Comparison of ENCODE assay signal across 23 cellular contexts in the genomic region with DNA sequence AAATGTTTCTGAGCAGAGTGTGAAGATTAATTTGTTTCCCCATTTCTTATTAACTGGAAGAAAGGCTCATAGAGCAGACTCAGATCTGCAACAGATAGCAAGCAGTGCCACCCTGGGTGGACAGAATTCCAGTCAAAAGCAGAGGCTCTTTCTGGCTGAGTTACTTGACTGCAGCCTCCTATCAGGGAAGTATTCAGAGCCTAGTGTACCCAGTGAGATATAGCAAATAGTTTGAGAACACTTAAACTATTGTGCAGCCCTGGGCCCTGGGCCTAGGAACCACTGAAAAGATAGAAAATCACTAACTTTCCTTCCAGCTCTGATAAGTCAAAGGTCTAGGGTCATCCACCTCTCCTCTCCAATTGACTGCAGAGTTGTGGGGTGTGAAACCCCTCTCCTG. TPM values are rescaled to one million over a fixed set of nuclear protein-coding genes. Genes with fewer than 3 reads are reported as not detected.
"Had no signal": no experiment of that assay in that cellular context is flagged by ENCODE, and none has a peak within 500 bp of the region (broad histone marks: within the 10 kb centered on the region; RNA-seq: fewer than 3 reads in every experiment).

No MANE protein-coding gene starts in this region.

- H3K4me3 Mint-ChIP-seq: activated CD8-positive, alpha-beta T cell treated with anti-CD3 and anti-CD28 coated beads for 36 hours; activated naive CD4-positive, alpha-beta T cell treated with anti-CD3 and anti-CD28 coated beads, Interleukin-2, amount 50 U/mL, for 24 hours; activated naive CD8-positive, alpha-beta T cell treated with anti-CD3 and anti-CD28 coated beads, Interleukin-2, amount 50 U/mL, for 24 hours; activated T-helper 1 cell treated with anti-CD3 and anti-CD28 coated beads, Interleukin-12 subunit alpha, Interleukin-12 subunit beta, Interleukin-2, Interleukin-4 antibody, amounts not matched to agents 30 ng/mL and 10 ng/mL and 1 ng/mL, durations not matched to agents 14 hours and 24 hours and 36 hours; brain had no signal

- ATAC-seq: activated CD4-positive, CD25-positive, alpha-beta regulatory T cell treated with anti-CD3 and anti-CD28 coated beads, Interleukin-2, amount 50 U/mL, for 24 hours; activated CD8-positive, alpha-beta T cell treated with anti-CD3 and anti-CD28 coated beads for 36 hours; activated naive CD8-positive, alpha-beta T cell treated with anti-CD3 and anti-CD28 coated beads, Interleukin-2, amount 50 U/mL, for 24 hours had no signal

- H3K4me3 ChIP-seq: ascending aorta, SJCRH30 had no signal

- DNase-seq: activated CD4-positive, alpha-beta T cell treated with anti-CD3 and anti-CD28 coated beads for 4 hours; activated CD8-positive, alpha-beta memory T cell treated with anti-CD3 and anti-CD28 coated beads, Interleukin-2, amount 50 U/mL, for 4 hours; activated CD8-positive, alpha-beta T cell treated with anti-CD3 and anti-CD28 coated beads for 36 hours; activated effector memory CD4-positive, alpha-beta T cell treated with Interleukin-2 at 50 U/mL for 16 hours; activated naive CD4-positive, alpha-beta T cell; activated naive CD8-positive, alpha-beta T cell treated with anti-CD3 and anti-CD28 coated beads, Interleukin-2, amount 50 U/mL, for 24 hours; amniotic stem cell; NCI-H1105 treated with DMSO at 0.1 percent for 48 hours; NCI-H146; NCI-H187 treated with DMSO at 0.1 percent for 48 hours; NCI-H2081 treated with DMSO at 0.1 percent for 48 hours; NCI-H446; NCI-H524; SJCRH30; SK-N-SH; SW 1271 had no signal

- H3K9ac ChIP-seq: KMS-11, SK-N-SH had no signal

- H3K27ac Mint-ChIP-seq: activated CD8-positive, alpha-beta T cell treated with anti-CD3 and anti-CD28 coated beads for 36 hours; activated naive CD4-positive, alpha-beta T cell treated with anti-CD3 and anti-CD28 coated beads, Interleukin-2, amount 50 U/mL, for 24 hours; activated naive CD8-positive, alpha-beta T cell treated with anti-CD3 and anti-CD28 coated beads, Interleukin-2, amount 50 U/mL, for 24 hours; activated T-helper 1 cell treated with anti-CD3 and anti-CD28 coated beads, Interleukin-12 subunit alpha, Interleukin-12 subunit beta, Interleukin-2, Interleukin-4 antibody, amounts not matched to agents 30 ng/mL and 10 ng/mL and 1 ng/mL, durations not matched to agents 14 hours and 24 hours and 36 hours; brain had no signal

- H3K27me3 ChIP-seq: ascending aorta, SJCRH30 had no signal

- H3K4me1 Mint-ChIP-seq: activated naive CD4-positive, alpha-beta T cell treated with anti-CD3 and anti-CD28 coated beads, Interleukin-2, amount 50 U/mL, for 24 hours had no signal

- H3K27ac ChIP-seq: ascending aorta, KMS-11, SJCRH30 had no signal

- H3K9me3 ChIP-seq: ascending aorta, SJCRH30, SK-N-SH had no signal

- H3K36me3 Mint-ChIP-seq: activated naive CD4-positive, alpha-beta T cell treated with anti-CD3 and anti-CD28 coated beads, Interleukin-2, amount 50 U/mL, for 24 hours; brain had no signal

- H3K36me3 ChIP-seq: ascending aorta, SJCRH30 had no signal

- H3K4me1 ChIP-seq: ascending aorta had no signal

- H3K9me3 Mint-ChIP-seq: activated CD8-positive, alpha-beta T cell treated with anti-CD3 and anti-CD28 coated beads for 36 hours; activated naive CD4-positive, alpha-beta T cell treated with anti-CD3 and anti-CD28 coated beads, Interleukin-2, amount 50 U/mL, for 24 hours; activated naive CD8-positive, alpha-beta T cell treated with anti-CD3 and anti-CD28 coated beads, Interleukin-2, amount 50 U/mL, for 24 hours; activated T-helper 1 cell treated with anti-CD3 and anti-CD28 coated beads, Interleukin-12 subunit alpha, Interleukin-12 subunit beta, Interleukin-2, Interleukin-4 antibody, amounts not matched to agents 30 ng/mL and 10 ng/mL and 1 ng/mL, durations not matched to agents 14 hours and 24 hours and 36 hours had no signal

- H3K27me3 Mint-ChIP-seq: activated naive CD4-positive, alpha-beta T cell treated with anti-CD3 and anti-CD28 coated beads, Interleukin-2, amount 50 U/mL, for 24 hours; brain had no signal

RNA-seq across cellular contexts. Expression of gene AQP2, which starts 11.2 kb away (rescaled TPM):
- total RNA-seq: activated CD8-positive, alpha-beta T cell treated with anti-CD3 and anti-CD28 coated beads for 36 hours; activated T-helper 1 cell treated with anti-CD3 and anti-CD28 coated beads, Interleukin-12 subunit alpha, Interleukin-12 subunit beta, Interleukin-2, Interleukin-4 antibody, amounts not matched to agents 30 ng/mL and 10 ng/mL and 1 ng/mL, durations not matched to agents 14 hours and 24 hours and 36 hours; ascending aorta; SJCRH30; T-helper 1 cell treated with Interleukin-12 subunit alpha and Interleukin-12 subunit beta and Interleukin-4 antibody, amounts not matched to agents 30 ng/mL and 1 ng/mL, for 36 hours had no signal
- polyA plus RNA-seq: SK-N-SH had no signal

RNA-seq across cellular contexts. Expression of gene AQP5, which starts 22.4 kb away (rescaled TPM):
- total RNA-seq: activated CD8-positive, alpha-beta T cell treated with anti-CD3 and anti-CD28 coated beads for 36 hours; activated T-helper 1 cell treated with anti-CD3 and anti-CD28 coated beads, Interleukin-12 subunit alpha, Interleukin-12 subunit beta, Interleukin-2, Interleukin-4 antibody, amounts not matched to agents 30 ng/mL and 10 ng/mL and 1 ng/mL, durations not matched to agents 14 hours and 24 hours and 36 hours; ascending aorta; T-helper 1 cell treated with Interleukin-12 subunit alpha and Interleukin-12 subunit beta and Interleukin-4 antibody, amounts not matched to agents 30 ng/mL and 1 ng/mL, for 36 hours had no signal

RNA-seq across cellular contexts. Expression of gene AQP6, which starts 33.4 kb away (rescaled TPM):
- total RNA-seq: activated CD8-positive, alpha-beta T cell treated with anti-CD3 and anti-CD28 coated beads for 36 hours; activated T-helper 1 cell treated with anti-CD3 and anti-CD28 coated beads, Interleukin-12 subunit alpha, Interleukin-12 subunit beta, Interleukin-2, Interleukin-4 antibody, amounts not matched to agents 30 ng/mL and 10 ng/mL and 1 ng/mL, durations not matched to agents 14 hours and 24 hours and 36 hours; ascending aorta; SJCRH30; T-helper 1 cell treated with Interleukin-12 subunit alpha and Interleukin-12 subunit beta and Interleukin-4 antibody, amounts not matched to agents 30 ng/mL and 1 ng/mL, for 36 hours had no signal
